ENCODE assay signal across 8 cellular contexts in genomic region chr22:50526849-50527801, GRCh38. TPM values are rescaled to one million over a fixed set of nuclear protein-coding genes. Genes with fewer than 3 reads are reported as not detected.
DNase-seq lines count a peak whose midpoint lies in the region; ATAC-seq, FAIRE-seq and TF ChIP-seq lines count a peak whose summit lies in the region.

No MANE protein-coding gene starts in this region.

- POLR2A ChIA-PET in A549 (lab: Yijun Ruan, JAX): interaction anchor here (0.6 to 2.4 kb wide), 5 partner anchors 12 to 590 kb away, joined by 3 to 13 read pairs (median 3); partner anchors contain the start of genes KLHDC7B, LMF2 and NCAPH2

- no peak for TF ChIP-seq RAD21 in A549 (conservative IDR thresholded peaks at IDR 0.05 in 1 of 2, IDR thresholded peaks at IDR 0.05 in 1 of 2)

- dilution Hi-C loops in mammary epithelial cell (cut with HindIII; ENCODE audit: low sequenced_read_pairs): no loop called here

- FAIRE-seq in A549 (lab: Jason Lieb, UNC): no peak

- ATAC-seq in A549: peak; percentile 17 to 56; a peak in 5 of 6 replicates
- ATAC-seq in left lobe of liver: peak; percentile 6
- no peak for ATAC-seq in HG03571 (IDR thresholded peaks at IDR 0.05; ENCODE audit: unreplicated experiment)

- H3K27ac ChIP-seq in A549: peak overlapping the region; percentile 92 to 99
- H3K27ac ChIP-seq in Peyer's patch: peak overlapping the region; percentile 93 to 100 (median 97)
- H3K27ac ChIP-seq in mammary epithelial cell (ENCODE audit: insufficient read depth, low read depth, low read length): no peak overlapping the region
- H3K27ac ChIP-seq in subcutaneous abdominal adipose tissue (ENCODE audit: low read depth, low read length): peak overlapping the region; percentile 95

- TF ChIP-seq POLR2A in A549 (IDR thresholded peaks at IDR 0.05; ENCODE audit: low read length): peak; percentile 29; the same call in 1 of the 2 replicates
- TF ChIP-seq POLR2A in Peyer's patch (IDR thresholded peaks at IDR 0.05): no peak

- H3K36me3 ChIP-seq in Peyer's patch: peaks cover 0 to 20% (median 0%) of the 10 kb centered on the region in 3 donors
- peaks cover 7% of the 10 kb centered on the region for H3K36me3 ChIP-seq in mammary epithelial cell (ENCODE audit: insufficient read depth, low read length)
- peaks cover 0 to 21% (median 18%) of the 10 kb centered on the region in 5 donors for H3K36me3 ChIP-seq in subcutaneous abdominal adipose tissue (ENCODE audit: control insufficient read depth in 5 of 5, insufficient read depth in 5 of 5, low read length in 5 of 5)

- H3K4me3 ChIP-seq in A549 (peak overlapping the region; percentile 70), Peyer's patch (peak overlapping the region; percentile 74 to 82 (median 78)), mammary epithelial cell (replicated peaks in 1 of 3; ENCODE audit: insufficient read depth in 1 of 3, low read depth in 2 of 3, low read length in 3 of 3) (peak overlapping the region; percentile 64 to 95 (median 86)), subcutaneous abdominal adipose tissue (ENCODE audit: low read depth in 1 of 5, low read length in 5 of 5) (peak overlapping the region; percentile 61 to 78 (median 67))

- H3K9ac ChIP-seq in mammary epithelial cell (ENCODE audit: insufficient read depth, low read length) (no peak overlapping the region), subcutaneous abdominal adipose tissue (ENCODE audit: low read length in 5 of 5) (peak overlapping the region in 4 of 5 donors; percentile 67 to 92 (median 78))

- BruUV-seq in mammary epithelial cell (replicated peaks; lab: Mats Ljungman, UMichigan): no TSS peak

- peaks cover 39% of the 10 kb centered on the region for H3K79me2 ChIP-seq in mammary epithelial cell (ENCODE audit: insufficient read depth, low read length)

- no peak for TF ChIP-seq EP300 in A549 (IDR thresholded peaks at IDR 0.05)

- CTCF ChIA-PET in A549 (lab: Yijun Ruan, JAX) (interaction anchor here (0.5 to 3.0 kb wide), 4 partner anchors 18 to 286 kb away, joined by 3 to 19 read pairs (median 4); partner anchors contain the start of gene SYCE3), mammary epithelial cell (lab: Charles Lee; ENCODE audit: low non-redundant PET) (no interaction called here)

- peaks cover 20% of the 10 kb centered on the region for H3K4me1 ChIP-seq in A549
- H3K4me1 ChIP-seq in Peyer's patch: peaks cover 6 to 60% (median 23%) of the 10 kb centered on the region in 4 donors
- H3K4me1 ChIP-seq in mammary epithelial cell (ENCODE audit: insufficient read depth, low read length): peaks cover 43% of the 10 kb centered on the region
- H3K4me1 ChIP-seq in subcutaneous abdominal adipose tissue (ENCODE audit: control insufficient read depth in 5 of 5, insufficient read depth in 5 of 5, low read length in 5 of 5): peaks cover 7 to 76% (median 54%) of the 10 kb centered on the region in 5 donors

- no peaks in the 10 kb centered on the region for H3K9me3 ChIP-seq in A549
- no peaks in the 10 kb centered on the region for H3K9me3 ChIP-seq in Peyer's patch
- H3K9me3 ChIP-seq in mammary epithelial cell (replicated peaks; ENCODE audit: insufficient read depth, low read length): no peaks in the 10 kb centered on the region
- no peaks in the 10 kb centered on the region for H3K9me3 ChIP-seq in subcutaneous abdominal adipose tissue (ENCODE audit: control insufficient read depth in 5 of 5, low read length in 5 of 5)

- no peaks in the 10 kb centered on the region for H4K20me1 ChIP-seq in mammary epithelial cell (ENCODE audit: insufficient read depth, low read length)

- H3K4me2 ChIP-seq in A549: peak overlapping the region; percentile 96
- H3K4me2 ChIP-seq in mammary epithelial cell (ENCODE audit: insufficient read depth, low read depth, low read length): peak overlapping the region; percentile 97

- intact Hi-C loops in mammary epithelial cell (cut with micrococcal nuclease): loop anchor here (1.0 kb wide), 1 partner anchor 12 kb away; no protein-coding TSS in a partner anchor

- H3K27me3 ChIP-seq in Peyer's patch (no peaks in the 10 kb centered on the region), mammary epithelial cell (ENCODE audit: insufficient read depth, low read length) (no peaks in the 10 kb centered on the region), subcutaneous abdominal adipose tissue (ENCODE audit: control insufficient read depth in 5 of 5, insufficient read depth in 4 of 5, low read length in 5 of 5) (no peaks in the 10 kb centered on the region)

- in situ Hi-C loops in GM13977 (cut with MboI; ENCODE audit: low pct_unique_long_range_greater_than_20kb, low sequenced_read_pairs, unreplicated experiment): no loop called here
- in situ Hi-C loops in mammary epithelial cell (cut with MboI; ENCODE audit: low sequenced_read_pairs in 2 of 2): loop anchor here in 1 of 2 donors (10.0 kb wide), 1 partner anchor 48 kb away; the partner anchor contains the start of gene CPT1B
- in situ Hi-C loops in G401 (cut with HindIII; ENCODE audit: low sequenced_read_pairs): no loop called here

- DNase-seq in A549 (ENCODE audit: low read depth in 1 of 2, low spot score in 1 of 2) (peak; percentile 44 to 84), GM13977 (ENCODE audit: low spot score) (peak; percentile 83), Peyer's patch (peak in 2 of 3 donors; percentile 61 to 79), mammary epithelial cell (no peak), left lobe of liver (ENCODE audit: low spot score) (peak; percentile 75), G401 (ENCODE audit: low spot score) (no peak)

- TF ChIP-seq CTCF in A549 (IDR thresholded peaks at IDR 0.05): no peak
- TF ChIP-seq CTCF in GM13977 (IDR thresholded peaks at IDR 0.05; ENCODE audit: extremely low read depth, insufficient read depth, missing control alignments): no peak
- no peak for TF ChIP-seq CTCF in Peyer's patch (IDR thresholded peaks at IDR 0.05)
- TF ChIP-seq CTCF in mammary epithelial cell (conservative IDR thresholded peaks at IDR 0.05 in 1 of 2, IDR thresholded peaks at IDR 0.05 in 1 of 2; ENCODE audit: extremely low read depth in 1 of 2, insufficient read depth in 1 of 2, low read depth in 1 of 2, low read length in 2 of 2): no peak

- H2AFZ ChIP-seq in mammary epithelial cell (ENCODE audit: low read depth, low read length): peak overlapping the region; percentile 67

- 43% methylated on average over 28 of the region's 29 CpGs for WGBS in A549 (ENCODE audit: missing lambda C conversion rate)
- WGBS in mammary epithelial cell (ENCODE audit: low coverage, missing lambda C conversion rate): 88% methylated on average over 14 of the region's 29 CpGs

RNA-seq across cellular contexts. Expression of gene SCO2, which starts 1.7 kb away (rescaled TPM):
- polyA plus RNA-seq in A549 (2011; rRNA removed): 0.37 and 1.9 TPM in 2 replicates
- 2.9 and 4.5 TPM in 2 replicates for polyA plus RNA-seq in A549 (2012; cell fraction: cytosol; rRNA removed)
- 3.9 and 5.8 TPM in 2 replicates for polyA plus RNA-seq in A549 (2012; cell fraction: nucleus; rRNA removed)
- polyA plus RNA-seq in A549 (2017; fragmentation: RNase III; extraction: RNeasy Plus Mini Kit Qiagen cat#74134 plus additional on column Dnase treatment): 1.7 to 2.6 TPM (median 2.3 TPM) in 3 replicates
- 0.58 TPM in 1 of 2 replicates, not detected in the other for polyA minus RNA-seq in A549 (2011; rRNA and poly(A)+ RNA removed)
- total RNA-seq in Peyer's patch: 1 to 10 TPM in 3 of 4 donors, not detected in 1; 1.2 to 6.3 (median 4.5) TPM
- total RNA-seq in mammary epithelial cell: 1 to 10 TPM; 2.8 to 6.6 TPM
- 2.3 TPM for polyA plus RNA-seq in mammary epithelial cell
- not detected for polyA minus RNA-seq in mammary epithelial cell
- total RNA-seq in left lobe of liver: not detected
- total RNA-seq in G401 (2014; rRNA removed; shearing (Covaris generic)): 4.9 and 6.8 TPM in 2 replicates

RNA-seq across cellular contexts. Expression of gene TYMP, which starts 2.7 kb away (rescaled TPM):
- polyA plus RNA-seq in A549 (2011; rRNA removed) (4.8 and 5.9 TPM in 2 replicates), A549 (2017; fragmentation: RNase III; extraction: RNeasy Plus Mini Kit Qiagen cat#74134 plus additional on column Dnase treatment) (9.0 to 11.0 TPM (median 10.6 TPM) in 3 replicates), mammary epithelial cell (2.1 TPM)
- polyA plus RNA-seq in A549 (2012; cell fraction: cytosol; rRNA removed): 14.8 and 20.2 TPM in 2 replicates
- polyA plus RNA-seq in A549 (2012; cell fraction: nucleus; rRNA removed): 33.3 and 44.0 TPM in 2 replicates
- polyA minus RNA-seq in A549 (2011; rRNA and poly(A)+ RNA removed): 5.7 and 5.9 TPM in 2 replicates
- total RNA-seq in Peyer's patch (10 to 100 TPM; 53.5 to 93.9 (median 88.3) TPM), mammary epithelial cell (10 to 100 TPM in 1 of 2 donors, 1 to 10 TPM in 1; 4.9 to 45.5 TPM), left lobe of liver (80.0 TPM)
- polyA minus RNA-seq in mammary epithelial cell: not detected
- total RNA-seq in G401 (2014; rRNA removed; shearing (Covaris generic)): 3.1 and 4.4 TPM in 2 replicates

RNA-seq across cellular contexts. Expression of gene KLHDC7B, which starts 18.6 kb away (rescaled TPM):
- polyA plus RNA-seq in A549 (2011; rRNA removed) (0.09 and 0.15 TPM in 2 replicates), A549 (2017; fragmentation: RNase III; extraction: RNeasy Plus Mini Kit Qiagen cat#74134 plus additional on column Dnase treatment) (not detected in 3 replicates), mammary epithelial cell (0.01 TPM)
- polyA plus RNA-seq in A549 (2012; cell fraction: cytosol; rRNA removed): 0.01 TPM in 2 replicates
- polyA plus RNA-seq in A549 (2012; cell fraction: nucleus; rRNA removed): 0.02 and 0.04 TPM in 2 replicates
- polyA minus RNA-seq in A549 (2011; rRNA and poly(A)+ RNA removed): 0.24 and 0.37 TPM in 2 replicates
- total RNA-seq in Peyer's patch (1 to 10 TPM in 1 of 4 donors, not detected in 3; 1.1 TPM), mammary epithelial cell (1 to 10 TPM in 1 of 2 donors, under 1 TPM in 1; under 0.01 to 1.9 TPM), left lobe of liver (0.05 TPM)
- polyA minus RNA-seq in mammary epithelial cell: not detected
- total RNA-seq in G401 (2014; rRNA removed; shearing (Covaris generic)): not detected in 2 replicates

RNA-seq across cellular contexts. Expression of gene NCAPH2, which starts 19.1 kb away (rescaled TPM):
- polyA plus RNA-seq in A549 (2011; rRNA removed) (13.9 and 14.3 TPM in 2 replicates), A549 (2017; fragmentation: RNase III; extraction: RNeasy Plus Mini Kit Qiagen cat#74134 plus additional on column Dnase treatment) (27.7 to 29.4 TPM (median 29.1 TPM) in 3 replicates), mammary epithelial cell (33.3 TPM)
- polyA plus RNA-seq in A549 (2012; cell fraction: cytosol; rRNA removed): 32.0 and 36.0 TPM in 2 replicates
- 80.2 and 89.5 TPM in 2 replicates for polyA plus RNA-seq in A549 (2012; cell fraction: nucleus; rRNA removed)
- polyA minus RNA-seq in A549 (2011; rRNA and poly(A)+ RNA removed): 22.2 and 25.2 TPM in 2 replicates
- total RNA-seq in Peyer's patch (10 to 100 TPM; 34.0 to 85.8 (median 41.2) TPM), mammary epithelial cell (10 to 100 TPM; 18.2 to 41.0 TPM), left lobe of liver (18.8 TPM)
- 56.4 TPM for polyA minus RNA-seq in mammary epithelial cell
- total RNA-seq in G401 (2014; rRNA removed; shearing (Covaris generic)): 80.3 and 81.2 TPM in 2 replicates

RNA-seq across cellular contexts. Expression of gene LMF2, which starts 19.6 kb away (rescaled TPM):
- polyA plus RNA-seq in A549 (2011; rRNA removed) (13.0 and 15.1 TPM in 2 replicates), A549 (2017; fragmentation: RNase III; extraction: RNeasy Plus Mini Kit Qiagen cat#74134 plus additional on column Dnase treatment) (31.8 to 34.2 TPM (median 32.5 TPM) in 3 replicates), mammary epithelial cell (50.3 TPM)
- 32.8 and 51.2 TPM in 2 replicates for polyA plus RNA-seq in A549 (2012; cell fraction: cytosol; rRNA removed)
- polyA plus RNA-seq in A549 (2012; cell fraction: nucleus; rRNA removed): 317 and 562 TPM in 2 replicates
- 11.6 and 15.9 TPM in 2 replicates for polyA minus RNA-seq in A549 (2011; rRNA and poly(A)+ RNA removed)
- total RNA-seq in Peyer's patch (10 to 100 TPM; 68.5 to 94.9 (median 83.3) TPM), mammary epithelial cell (10 to 100 TPM; 47.8 to 84.8 TPM), left lobe of liver (50.2 TPM)
- 9.1 TPM for polyA minus RNA-seq in mammary epithelial cell
- total RNA-seq in G401 (2014; rRNA removed; shearing (Covaris generic)): 40.6 and 45.7 TPM in 2 replicates

Comparison
In these comparisons a context has a peak if more than half of its experiments do, and no peak if none do; other contexts are left out.
1. DNase-seq: peak in A549 (2 of 2), GM13977 (single experiment), Peyer's patch (2 of 3) and left lobe of liver (single experiment); none in mammary epithelial cell (single experiment) and G401 (single experiment).
2. Peak in every context shown above with its lines, with median percentiles within 50 percentile points of each other: H3K4me3 ChIP-seq.